ENCODE assay signal across 22 cellular contexts in genomic region chr1:66618390-66618789, GRCh38.
"Had no signal": no experiment of that assay in that cellular context is flagged by ENCODE, and none has a peak within 500 bp of the region (broad histone marks: within the 10 kb centered on the region; RNA-seq: fewer than 3 reads in every experiment).

No MANE protein-coding gene starts in this region.

- ATAC-seq: left lobe of liver; stimulated activated memory B cell treated with anti-CD40 and anti-IgM and Interleukin-4, amounts not matched to agents 10 μg/mL and 1 μg/mL and 100 μg/mL, for 72 hours had no signal

- H3K27me3 ChIP-seq: cardiac muscle cell, esophagus muscularis mucosa, sigmoid colon, testis had no signal

- H3K27me3 Mint-ChIP-seq: dendritic cell treated with granulocyte-macrophage colony-stimulating factor and Interleukin-4, amounts not matched to agents 40 ng/mL and 50 ng/mL, for 4 days; type B pancreatic cell had no signal

- H3K4me3 ChIP-seq: cardiac muscle cell, esophagus muscularis mucosa, lung, sigmoid colon, testis had no signal

- H3K4me1 Mint-ChIP-seq: nephron; stimulated activated memory B cell treated with anti-CD40 and anti-IgM and Interleukin-4, amounts not matched to agents 10 μg/mL and 1 μg/mL and 100 μg/mL, for 72 hours had no signal

- H3K4me3 Mint-ChIP-seq: dendritic cell treated with granulocyte-macrophage colony-stimulating factor and Interleukin-4, amounts not matched to agents 40 ng/mL and 50 ng/mL, for 4 days; nephron; stimulated activated memory B cell treated with anti-CD40 and anti-IgM and Interleukin-4, amounts not matched to agents 10 μg/mL and 1 μg/mL and 100 μg/mL, for 72 hours; type B pancreatic cell had no signal

- H3K27ac ChIP-seq: cardiac muscle cell, esophagus muscularis mucosa, sigmoid colon, testis had no signal

- H3K36me3 Mint-ChIP-seq: stimulated activated memory B cell treated with anti-CD40 and anti-IgM and Interleukin-4, amounts not matched to agents 10 μg/mL and 1 μg/mL and 100 μg/mL, for 72 hours; type B pancreatic cell had no signal

- H3K4me1 ChIP-seq: sigmoid colon, testis had no signal

- DNase-seq: activated CD4-positive, alpha-beta T cell treated with anti-CD3 and anti-CD28 coated beads, Interleukin-2, amount 50 U/mL, for 4 hours; activated CD4-positive, CD25-positive, alpha-beta regulatory T cell treated with anti-CD3 and anti-CD28 coated beads, Interleukin-2, amount 50 U/mL, for 72 hours; activated naive CD4-positive, alpha-beta T cell treated with anti-CD3 and anti-CD28 coated beads, Interleukin-2, amount 50 U/mL, for 16 hours; amniotic stem cell; effector CD8-positive, alpha-beta T cell; foreskin melanocyte; glutamatergic neuron; hippocampal formation; midbrain; posterior cingulate gyrus; sigmoid colon; stimulated activated CD4-positive, alpha-beta T cell treated with anti-CD3 and anti-CD28 coated beads, Interleukin-4, amount 100 ng/mL, for 24 hours; T1000; testis had no signal

- H3K36me3 ChIP-seq: cardiac muscle cell, esophagus muscularis mucosa, sigmoid colon had no signal

- H3K9me3 ChIP-seq: esophagus muscularis mucosa, sigmoid colon, testis had no signal

- H3K9me3 Mint-ChIP-seq: dendritic cell treated with granulocyte-macrophage colony-stimulating factor and Interleukin-4, amounts not matched to agents 40 ng/mL and 50 ng/mL, for 4 days; nephron; type B pancreatic cell had no signal

- H3K27ac Mint-ChIP-seq: dendritic cell treated with granulocyte-macrophage colony-stimulating factor and Interleukin-4, amounts not matched to agents 40 ng/mL and 50 ng/mL, for 4 days; nephron; stimulated activated memory B cell treated with anti-CD40 and anti-IgM and Interleukin-4, amounts not matched to agents 10 μg/mL and 1 μg/mL and 100 μg/mL, for 72 hours; type B pancreatic cell had no signal
